15 cellular contexts compared by ENCODE assay signal in the genomic region with DNA sequence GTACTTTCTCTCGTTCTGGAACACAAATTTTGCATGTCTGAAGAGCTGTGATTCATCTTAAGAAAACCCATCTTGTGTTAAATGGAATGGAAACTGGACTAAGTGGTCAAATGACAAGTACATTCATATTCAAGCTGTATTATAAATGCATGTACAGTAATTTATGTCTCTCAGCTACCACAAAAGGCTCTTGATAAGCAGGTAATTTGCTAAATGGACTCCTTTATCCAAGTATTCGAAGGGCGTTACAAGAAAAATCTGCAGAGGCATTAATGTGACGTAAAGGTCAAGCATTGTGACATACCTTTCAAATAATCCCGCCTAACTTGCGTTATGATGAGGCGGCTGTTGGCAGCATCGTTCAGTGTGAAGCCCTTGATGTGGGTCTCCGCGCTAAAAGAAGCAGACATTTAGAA.
DNase-seq lines count a peak whose midpoint lies in the region; ATAC-seq and TF ChIP-seq lines count a peak whose summit lies in the region.
"Had no signal": no experiment of that assay in that cellular context is flagged by ENCODE, and none has a peak within 500 bp of the region (broad histone marks: within the 10 kb centered on the region; RNA-seq: fewer than 3 reads in every experiment).

No MANE protein-coding gene starts in this region.

- POLR2A ChIA-PET in SK-N-SH (lab: Yijun Ruan, JAX): no interaction called here

- H3K27me3 ChIP-seq in neural progenitor cell: no peaks in the 10 kb centered on the region
- no peaks in the 10 kb centered on the region for H3K27me3 ChIP-seq in SK-N-SH (ENCODE audit: insufficient read depth)
- no peaks in the 10 kb centered on the region for H3K27me3 ChIP-seq in ascending aorta

- no peak for TF ChIP-seq CTCF in neural progenitor cell (IDR thresholded peaks at IDR 0.05)
- TF ChIP-seq CTCF in SK-N-SH (IDR thresholded peaks at IDR 0.05): no peak
- no peak for TF ChIP-seq CTCF in ascending aorta (IDR thresholded peaks at IDR 0.05)

- peak; percentile 14 to 98 (median 67) for DNase-seq in NCI-H1417 (lab: John Stamatoyannopoulos, UW)
- DNase-seq in NCI-H1417 treated with DMSO at 0.1 percent for 48 hours (lab: John Stamatoyannopoulos, UW): no peak
- peak; percentile 100 for DNase-seq in SK-MEL-5 (ENCODE audit: low read depth, low spot score)
- DNase-seq in neural progenitor cell (ENCODE audit: low spot score): no peak
- DNase-seq in Right ventricle myocardium inferior (ENCODE audit: missing footprints): no peak
- DNase-seq in SK-N-SH: no peak
- no peak for DNase-seq in ascending aorta (ENCODE audit: low spot score in 2 of 2)
- DNase-seq: CD8-positive, alpha-beta T cell; GDM1; KG1; lower lobe of right lung; NCI-H2171 had no signal

- H3K4me3 ChIP-seq in neural progenitor cell (no peak overlapping the region), SK-N-SH (ENCODE audit: low read depth in 2 of 2, low read length in 1 of 2) (no peak overlapping the region), ascending aorta (no peak overlapping the region)
- H3K4me3 ChIP-seq: lower lobe of right lung had no signal

- peaks cover 25% of the 10 kb centered on the region for H3K36me3 ChIP-seq in neural progenitor cell
- H3K36me3 ChIP-seq in SK-N-SH (replicated peaks in 1 of 2; ENCODE audit: control insufficient read depth in 1 of 2, insufficient read depth in 2 of 2, low read length in 1 of 2): peaks cover 73 to 81% of the 10 kb centered on the region in 2 experiments
- peaks cover 5 to 46% of the 10 kb centered on the region in 2 donors for H3K36me3 ChIP-seq in ascending aorta

- 96% methylated on average over 10 of the region's 10 CpGs for WGBS in SK-N-SH (ENCODE audit: low lambda C conversion rate)

- H3K4me1 Mint-ChIP-seq in neural progenitor cell: no peaks in the 10 kb centered on the region

- intact Hi-C loops in Right ventricle myocardium inferior (cut with DNase I) (no loop called here), ascending aorta (cut with DNase I) (no loop called here)

- no peaks in the 10 kb centered on the region for H4K20me1 ChIP-seq in neural progenitor cell (ENCODE audit: low read depth)
- H4K20me1 ChIP-seq in SK-N-SH (ENCODE audit: insufficient read depth): no peaks in the 10 kb centered on the region

- in situ Hi-C loops in SK-MEL-5 (cut with HindIII; ENCODE audit: low pct_unique_long_range_greater_than_20kb, low sequenced_read_pairs): no loop called here

- H3K4me2 ChIP-seq in neural progenitor cell: no peak overlapping the region
- H3K4me2 ChIP-seq in SK-N-SH: no peak overlapping the region

- H3K4me1 ChIP-seq in neural progenitor cell: peaks cover 10% of the 10 kb centered on the region
- peaks cover 0 to 7% of the 10 kb centered on the region in 2 experiments; a peak in 1 of 4 replicates for H3K4me1 ChIP-seq in SK-N-SH (ENCODE audit: control insufficient read depth in 1 of 2, insufficient read depth in 2 of 2, low read depth in 1 of 2, low read length in 1 of 2)
- H3K4me1 ChIP-seq in ascending aorta: no peaks in the 10 kb centered on the region
- H3K4me1 ChIP-seq: lower lobe of right lung had no signal

- no peaks in the 10 kb centered on the region for H3K9me3 ChIP-seq in neural progenitor cell (ENCODE audit: low read depth)
- H3K9me3 ChIP-seq in SK-N-SH: no peaks in the 10 kb centered on the region
- no peaks in the 10 kb centered on the region for H3K9me3 ChIP-seq in ascending aorta
- H3K9me3 ChIP-seq: lower lobe of right lung had no signal

- no peak overlapping the region for H3K4me3 Mint-ChIP-seq in neural progenitor cell
- H3K4me3 Mint-ChIP-seq: CD8-positive, alpha-beta T cell had no signal

- CTCF ChIA-PET in SK-N-SH (lab: Yijun Ruan, JAX): interaction anchor here (10.9 kb wide), 1 partner anchor 28 kb away, joined by 65 read pairs; no protein-coding TSS in a partner anchor

- ATAC-seq in GM21786 (IDR thresholded peaks at IDR 0.05; ENCODE audit: unreplicated experiment): peak; percentile 65
- ATAC-seq in Right ventricle myocardium inferior: no peak
- ATAC-seq: CD8-positive, alpha-beta T cell; lower lobe of right lung had no signal

- H3K27ac ChIP-seq in neural progenitor cell: peak overlapping the region; percentile 11
- no peak overlapping the region; a peak in 1 of 4 replicates for H3K27ac ChIP-seq in SK-N-SH (ENCODE audit: low read depth in 2 of 2, low read length in 1 of 2)
- H3K27ac ChIP-seq in ascending aorta: no peak overlapping the region
- H3K27ac ChIP-seq: 22Rv1, lower lobe of right lung, VCaP had no signal

- H3K9ac ChIP-seq in neural progenitor cell: no peak overlapping the region
- H3K9ac ChIP-seq in SK-N-SH: no peak overlapping the region

- H3F3A ChIP-seq in neural progenitor cell (ENCODE audit: low read depth) (no peaks in the 10 kb centered on the region), SK-N-SH (replicated peaks; ENCODE audit: insufficient read depth) (no peaks in the 10 kb centered on the region)

- peaks cover 25% of the 10 kb centered on the region for H3K36me3 Mint-ChIP-seq in neural progenitor cell

- H2AFZ ChIP-seq in neural progenitor cell (replicated peaks) (no peak overlapping the region), SK-N-SH (ENCODE audit: low read depth) (no peak overlapping the region)

- no peaks in the 10 kb centered on the region for H3K9me2 ChIP-seq in SK-N-SH

- no peak for TF ChIP-seq RAD21 in SK-N-SH (IDR thresholded peaks at IDR 0.05; ENCODE audit: low read length)

- no peak overlapping the region for H3K27ac Mint-ChIP-seq in neural progenitor cell
- H3K27ac Mint-ChIP-seq: CD8-positive, alpha-beta T cell had no signal

- no peak for TF ChIP-seq EP300 in SK-N-SH (IDR thresholded peaks at IDR 0.05; ENCODE audit: borderline replicate concordance in 1 of 2, low read depth in 1 of 2, low read length in 1 of 2)

- H3K79me2 ChIP-seq in neural progenitor cell (ENCODE audit: low read depth) (no peaks in the 10 kb centered on the region), SK-N-SH (ENCODE audit: insufficient read depth) (no peaks in the 10 kb centered on the region; the same call in 1 of the 2 replicates)

- no peaks in the 10 kb centered on the region for H3K27me3 Mint-ChIP-seq in neural progenitor cell (ENCODE audit: insufficient read depth, low read depth)

- H3K9me3 Mint-ChIP-seq in neural progenitor cell: no peaks in the 10 kb centered on the region
- H3K9me3 Mint-ChIP-seq: CD8-positive, alpha-beta T cell had no signal

TF ChIP-seq in SK-N-SH, 30 proteins besides CTCF, POLR2A, EP300 and RAD21:
- TF ChIP-seq, protein P1, sequence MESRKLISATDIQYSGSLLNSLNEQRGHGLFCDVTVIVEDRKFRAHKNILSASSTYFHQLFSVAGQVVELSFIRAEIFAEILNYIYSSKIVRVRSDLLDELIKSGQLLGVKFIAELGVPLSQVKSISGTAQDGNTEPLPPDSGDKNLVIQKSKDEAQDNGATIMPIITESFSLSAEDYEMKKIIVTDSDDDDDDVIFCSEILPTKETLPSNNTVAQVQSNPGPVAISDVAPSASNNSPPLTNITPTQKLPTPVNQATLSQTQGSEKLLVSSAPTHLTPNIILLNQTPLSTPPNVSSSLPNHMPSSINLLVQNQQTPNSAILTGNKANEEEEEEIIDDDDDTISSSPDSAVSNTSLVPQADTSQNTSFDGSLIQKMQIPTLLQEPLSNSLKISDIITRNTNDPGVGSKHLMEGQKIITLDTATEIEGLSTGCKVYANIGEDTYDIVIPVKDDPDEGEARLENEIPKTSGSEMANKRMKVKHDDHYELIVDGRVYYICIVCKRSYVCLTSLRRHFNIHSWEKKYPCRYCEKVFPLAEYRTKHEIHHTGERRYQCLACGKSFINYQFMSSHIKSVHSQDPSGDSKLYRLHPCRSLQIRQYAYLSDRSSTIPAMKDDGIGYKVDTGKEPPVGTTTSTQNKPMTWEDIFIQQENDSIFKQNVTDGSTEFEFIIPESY (IDR thresholded peaks at IDR 0.05; ENCODE audit: borderline replicate concordance, low read depth): no peak

Comparison
In these comparisons a context has a peak if more than half of its experiments do, and no peak if none do; other contexts are left out.
1. DNase-seq: peak in NCI-H1417 (3 of 3) and SK-MEL-5 (single experiment); none in NCI-H1417 treated with DMSO at 0.1 percent for 48 hours (single experiment), neural progenitor cell (single experiment), Right ventricle myocardium inferior (single experiment), SK-N-SH (single experiment) and ascending aorta (0 of 2).